ENCODE assay signal across 21 cellular contexts in the genomic region with DNA sequence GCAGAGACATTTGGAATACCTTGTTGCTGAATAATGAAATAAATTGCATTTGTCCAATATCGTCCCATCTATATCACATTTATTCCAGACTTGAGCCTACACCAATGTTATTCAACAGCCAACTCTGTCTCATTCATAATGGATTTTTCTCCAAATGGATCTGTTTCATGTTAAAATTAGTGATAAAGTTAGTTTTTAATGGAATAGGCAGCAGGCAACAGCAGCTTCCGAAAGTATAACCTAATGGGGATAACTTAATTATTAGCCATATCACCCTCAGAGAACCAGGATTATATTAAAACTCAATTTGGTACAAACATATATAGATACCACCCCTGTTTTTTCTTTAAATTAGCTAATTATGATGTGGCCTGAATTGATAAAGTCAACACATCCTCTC.
"Had no signal": no experiment of that assay in that cellular context is flagged by ENCODE, and none has a peak within 500 bp of the region (broad histone marks: within the 10 kb centered on the region; RNA-seq: fewer than 3 reads in every experiment).

No MANE protein-coding gene starts in this region.

- H3K9me3 ChIP-seq: adrenal gland had no signal

- H3K27ac Mint-ChIP-seq: activated CD4-positive, alpha-beta T cell treated with anti-CD3 and anti-CD28 coated beads, Interleukin-2, amount 10 ng/mL, durations not matched to agents 24 days and 14 days; activated naive CD4-positive, alpha-beta T cell treated with anti-CD3 and anti-CD28 coated beads, Interleukin-2, amount 10 ng/mL, durations not matched to agents 7 days and 5 days; activated naive CD8-positive, alpha-beta T cell treated with anti-CD3 and anti-CD28 coated beads, Interleukin-2, amount 10 ng/mL, durations not matched to agents 7 days and 5 days; activated T-helper 2 cell treated with anti-CD3 and anti-CD28 coated beads, Interferon-gamma antibody, Interleukin-2, Interleukin-4, amounts not matched to agents 10 μg/mL and 5 μg/mL and 100 μg/mL, durations not matched to agents 14 hours and 24 hours and 36 hours had no signal

- H3K4me3 ChIP-seq: adrenal gland had no signal

- H3K27ac ChIP-seq: adrenal gland had no signal

- H3K9me3 Mint-ChIP-seq: activated CD4-positive, alpha-beta T cell treated with anti-CD3 and anti-CD28 coated beads, Interleukin-2, amount 10 ng/mL, durations not matched to agents 24 days and 14 days; activated naive CD4-positive, alpha-beta T cell treated with anti-CD3 and anti-CD28 coated beads, Interleukin-2, amount 10 ng/mL, durations not matched to agents 7 days and 5 days; activated naive CD8-positive, alpha-beta T cell treated with anti-CD3 and anti-CD28 coated beads, Interleukin-2, amount 10 ng/mL, durations not matched to agents 7 days and 5 days; activated T-cell treated with anti-CD3 and anti-CD28 coated beads, Interleukin-2, amount 50 U/mL, for 4 hours; activated T-helper 2 cell treated with anti-CD3 and anti-CD28 coated beads, Interferon-gamma antibody, Interleukin-2, Interleukin-4, amounts not matched to agents 10 μg/mL and 5 μg/mL and 100 μg/mL, durations not matched to agents 14 hours and 24 hours and 36 hours had no signal

- H3K4me3 Mint-ChIP-seq: activated CD4-positive, alpha-beta T cell treated with anti-CD3 and anti-CD28 coated beads, Interleukin-2, amount 10 ng/mL, durations not matched to agents 24 days and 14 days; activated CD8-positive, alpha-beta memory T cell treated with anti-CD3 and anti-CD28 coated beads, Interleukin-2, amount 10 ng/mL, durations not matched to agents 7 days and 5 days; activated naive CD4-positive, alpha-beta T cell treated with anti-CD3 and anti-CD28 coated beads, Interleukin-2, amount 10 ng/mL, durations not matched to agents 7 days and 5 days; activated naive CD8-positive, alpha-beta T cell treated with anti-CD3 and anti-CD28 coated beads, Interleukin-2, amount 10 ng/mL, durations not matched to agents 7 days and 5 days; activated T-cell treated with anti-CD3 and anti-CD28 coated beads, Interleukin-2, amount 50 U/mL, for 4 hours had no signal

- H3K36me3 ChIP-seq: adrenal gland had no signal

- ATAC-seq: activated CD4-positive, CD25-positive, alpha-beta regulatory T cell treated with anti-CD3 and anti-CD28 coated beads, Interleukin-2, amount 50 U/mL, for 24 hours; activated CD8-positive, alpha-beta memory T cell treated with anti-CD3 and anti-CD28 coated beads, Interleukin-2, amount 10 ng/mL, durations not matched to agents 7 days and 5 days; activated T-cell treated with anti-CD3 and anti-CD28 coated beads, Interleukin-2, amount 50 U/mL, for 4 hours had no signal

- H3K27me3 Mint-ChIP-seq: activated CD4-positive, alpha-beta T cell treated with anti-CD3 and anti-CD28 coated beads, Interleukin-2, amount 10 ng/mL, durations not matched to agents 24 days and 14 days; activated CD8-positive, alpha-beta memory T cell treated with anti-CD3 and anti-CD28 coated beads, Interleukin-2, amount 10 ng/mL, durations not matched to agents 7 days and 5 days; activated naive CD4-positive, alpha-beta T cell treated with anti-CD3 and anti-CD28 coated beads, Interleukin-2, amount 10 ng/mL, durations not matched to agents 7 days and 5 days; activated naive CD8-positive, alpha-beta T cell treated with anti-CD3 and anti-CD28 coated beads, Interleukin-2, amount 10 ng/mL, durations not matched to agents 7 days and 5 days had no signal

- H3K27me3 ChIP-seq: adrenal gland had no signal

- DNase-seq: activated CD4-positive, alpha-beta T cell treated with anti-CD3 and anti-CD28 coated beads, Interleukin-2, amount 10 ng/mL, durations not matched to agents 24 days and 14 days; activated CD4-positive, alpha-beta T cell treated with anti-CD3 and anti-CD28 coated beads, Interleukin-2, amount 50 U/mL, for 48 hours; activated CD8-positive, alpha-beta memory T cell treated with anti-CD3 and anti-CD28 coated beads, Interleukin-2, amount 10 ng/mL, durations not matched to agents 7 days and 5 days; activated gamma-delta T cell treated with Interleukin-2 at 50 U/mL for 16 hours; activated naive CD4-positive, alpha-beta T cell treated with anti-CD3 and anti-CD28 coated beads, Interleukin-2, amount 10 ng/mL, durations not matched to agents 7 days and 5 days; activated naive CD8-positive, alpha-beta T cell treated with anti-CD3 and anti-CD28 coated beads, Interleukin-2, amount 10 ng/mL, durations not matched to agents 7 days and 5 days; activated T-cell treated with anti-CD3 and anti-CD28 coated beads, Interleukin-2, amount 50 U/mL, for 4 hours; adrenal gland; anterior cingulate cortex; caudate nucleus; KG1; NCI-H1048; NCI-H1930; NCI-H2171; NCI-H226; NCI-H510A; NCI-H526 treated with DMSO at 0.1 percent for 48 hours; NCI-H82; SIG-M5 had no signal
